ENCODE assay signal across 8 cellular contexts in the genomic region with DNA sequence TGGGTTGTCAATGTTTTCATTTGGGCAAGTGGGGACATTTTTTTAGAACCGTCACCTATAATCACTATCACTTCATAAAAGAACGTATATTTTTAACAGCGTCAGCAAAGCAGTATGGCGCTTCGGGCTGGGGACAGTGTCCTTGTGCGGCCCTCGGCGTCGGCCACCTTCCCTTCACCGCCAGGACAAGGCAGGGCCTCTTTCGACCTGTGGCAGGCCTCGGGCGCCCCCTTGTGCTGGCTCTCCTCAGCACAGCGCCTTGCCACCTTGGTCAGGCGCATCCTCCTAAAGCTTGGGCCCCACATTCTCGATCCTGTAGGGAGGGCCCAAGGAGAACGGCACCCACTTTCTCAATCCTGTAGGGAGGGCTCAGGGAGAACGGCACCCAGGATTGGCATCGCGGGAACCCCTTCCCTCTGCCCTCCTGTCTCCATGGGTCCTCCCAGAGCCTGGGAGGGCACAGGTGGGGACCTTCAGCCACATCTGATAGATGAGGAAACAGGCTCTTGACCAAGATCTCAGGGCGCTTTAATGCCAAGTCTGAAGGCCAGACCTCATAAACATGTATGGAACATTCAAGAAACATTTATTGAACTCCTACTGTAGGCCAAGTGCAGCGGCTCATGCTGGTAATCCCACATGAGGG. TPM values are rescaled to one million over a fixed set of nuclear protein-coding genes. Genes with fewer than 3 reads are reported as not detected.
DNase-seq lines count a peak whose midpoint lies in the region; ATAC-seq, FAIRE-seq and TF ChIP-seq lines count a peak whose summit lies in the region.

No MANE protein-coding gene starts in this region.

- POLR2A ChIA-PET in naive thymus-derived CD4-positive, alpha-beta T cell (lab: Charles Lee): no interaction called here

- H3K27me3 ChIP-seq in naive thymus-derived CD4-positive, alpha-beta T cell (ENCODE audit: control insufficient read depth in 2 of 2, insufficient read depth in 2 of 2, low read length in 2 of 2): no peaks in the 10 kb centered on the region
- H3K27me3 ChIP-seq in thyroid gland: no peaks in the 10 kb centered on the region

- no peaks in the 10 kb centered on the region for H3K9me3 ChIP-seq in naive thymus-derived CD4-positive, alpha-beta T cell (ENCODE audit: control insufficient read depth in 2 of 3, low read length in 3 of 3)
- H3K9me3 ChIP-seq in thyroid gland: no peaks in the 10 kb centered on the region

- peak; percentile 84 to 97 (median 90) for TF ChIP-seq CTCF in thyroid gland (IDR thresholded peaks at IDR 0.05)

- ATAC-seq in naive thymus-derived CD4-positive, alpha-beta T cell: peak; percentile 62

- H3K9me3 Mint-ChIP-seq in naive thymus-derived CD4-positive, alpha-beta T cell: peaks cover 0 to 1% (median 0%) of the 10 kb centered on the region in 11 donors

- in situ Hi-C loops in ACHN (cut with HindIII; ENCODE audit: low pct_ligation_motif_present, low pct_unique_long_range_greater_than_20kb, low sequenced_read_pairs): no loop called here

- peaks cover 0 to 12% (median 8%) of the 10 kb centered on the region in 5 donors for H3K27me3 Mint-ChIP-seq in naive thymus-derived CD4-positive, alpha-beta T cell

- TF ChIP-seq POLR2A in GM12891 (IDR thresholded peaks at IDR 0.05; ENCODE audit: low read depth, low read length) (no peak), thyroid gland (IDR thresholded peaks at IDR 0.05) (no peak)

- peak; percentile 59 for FAIRE-seq in GM12891 (lab: Jason Lieb, UNC)

- H3K27ac Mint-ChIP-seq in naive thymus-derived CD4-positive, alpha-beta T cell: no peak overlapping the region

- WGBS in thyroid gland, 2 donors: 7 to 13% methylated on average over 20 to 22 of the region's 22 CpGs

- no peak overlapping the region for H3K4me3 ChIP-seq in naive thymus-derived CD4-positive, alpha-beta T cell (ENCODE audit: low read length)
- no peak overlapping the region for H3K4me3 ChIP-seq in thyroid gland (replicated peaks in 1 of 3)

- intact Hi-C loops in naive thymus-derived CD4-positive, alpha-beta T cell (cut with micrococcal nuclease): loop anchor here (1.0 kb wide), 3 partner anchors 275 to 505 kb away; no protein-coding TSS in a partner anchor
- intact Hi-C loops in thyroid gland (cut with DNase I): loop anchor here (2.0 to 5.0 kb wide), 2 partner anchors 273 to 504 kb away; no protein-coding TSS in a partner anchor

- H3K4me3 Mint-ChIP-seq in naive thymus-derived CD4-positive, alpha-beta T cell: no peak overlapping the region

- DNase-seq in ACHN: peak; percentile 34
- DNase-seq in GM12891 (ENCODE audit: insufficient read length, low spot score): peak; percentile 70
- peak; percentile 73 for DNase-seq in NCI-H748 (lab: John Stamatoyannopoulos, UW; ENCODE audit: unreplicated experiment)
- peak; percentile 78 for DNase-seq in activated CD8-positive, alpha-beta memory T cell treated with anti-CD3 and anti-CD28 coated beads for 24 hours
- DNase-seq in epidermal melanocyte (ENCODE audit: insufficient read length, low spot score): peak; percentile 58
- DNase-seq in naive thymus-derived CD4-positive, alpha-beta T cell: peak in 6 of 9 donors; percentile 11 to 68 (median 29)
- DNase-seq in thyroid gland: peak; percentile 80 to 82
- DNase-seq in NCI-H1048 (lab: John Stamatoyannopoulos, UW): no peak

- peaks cover 0 to 6% (median 0%) of the 10 kb centered on the region in 7 donors for H3K4me1 Mint-ChIP-seq in naive thymus-derived CD4-positive, alpha-beta T cell

- H3K36me3 ChIP-seq in naive thymus-derived CD4-positive, alpha-beta T cell (ENCODE audit: control insufficient read depth in 2 of 3, insufficient read depth in 3 of 3, low read length in 3 of 3): no peaks in the 10 kb centered on the region
- peaks cover 0 to 4% of the 10 kb centered on the region in 2 donors for H3K36me3 ChIP-seq in thyroid gland

- H3K27ac ChIP-seq in naive thymus-derived CD4-positive, alpha-beta T cell (ENCODE audit: low read depth, low read length): no peak overlapping the region
- no peak overlapping the region for H3K27ac ChIP-seq in thyroid gland

- CTCF ChIA-PET in naive thymus-derived CD4-positive, alpha-beta T cell (lab: Charles Lee): no interaction called here

- no peaks in the 10 kb centered on the region for H3K4me1 ChIP-seq in naive thymus-derived CD4-positive, alpha-beta T cell (ENCODE audit: control insufficient read depth in 2 of 2, insufficient read depth in 2 of 2, low read length in 2 of 2)
- no peaks in the 10 kb centered on the region for H3K4me1 ChIP-seq in thyroid gland

- no peaks in the 10 kb centered on the region for H3K36me3 Mint-ChIP-seq in naive thymus-derived CD4-positive, alpha-beta T cell

TF ChIP-seq in GM12891, 5 proteins besides CTCF, POLR2A, EP300 and RAD21:
- TF ChIP-seq TAF1 (IDR thresholded peaks at IDR 0.05; ENCODE audit: low read depth, low read length) (no peak), SPI1 (IDR thresholded peaks at IDR 0.05; ENCODE audit: low read depth, low read length) (no peak)

RNA-seq across cellular contexts. Expression of gene FADD, which starts 11.5 kb away (rescaled TPM):
- 15.2 TPM for polyA plus RNA-seq in GM12891 (2012; ENCODE audit: low read depth, missing spikeins)
- total RNA-seq in naive thymus-derived CD4-positive, alpha-beta T cell: 10 to 100 TPM in 3 of 5 experiments, 1 to 10 TPM in 2; 9.6 to 40.9 (median 38.4) TPM
- 10 to 100 TPM; 11.4 to 27.2 TPM for polyA plus RNA-seq in naive thymus-derived CD4-positive, alpha-beta T cell
- 10 to 100 TPM; 18.1 to 32.6 (median 21.1) TPM for total RNA-seq in thyroid gland
